In the genomic region with DNA sequence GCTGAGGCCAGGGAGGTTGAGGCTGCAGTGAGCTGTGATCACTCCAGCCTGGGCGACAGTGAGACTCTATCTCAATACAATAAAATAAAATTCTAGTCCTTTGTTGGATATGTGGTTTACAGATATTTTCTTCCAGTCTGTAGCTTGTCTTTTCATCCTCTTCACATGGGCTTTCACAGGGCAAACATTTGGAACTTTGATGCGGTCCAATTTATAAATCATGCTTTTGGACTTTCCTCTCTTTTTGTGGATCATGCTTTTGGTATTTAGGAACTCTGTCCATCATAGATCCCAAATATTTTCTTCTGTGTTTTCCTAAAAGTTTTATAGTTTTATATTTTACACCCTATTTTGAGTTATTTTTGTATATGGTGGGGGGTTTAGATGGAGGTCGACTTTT, we compare ENCODE assay signal across 3 cellular contexts.
TF ChIP-seq lines count a peak whose summit lies in the region.

No MANE protein-coding gene starts in this region.

TF ChIP-seq in SK-N-SH, 30 proteins besides CTCF, POLR2A, EP300 and RAD21 (continued from another document):
- TF ChIP-seq TCF12 (IDR thresholded peaks at IDR 0.05) (no peak), FOXJ3 (CRISPR knock-in tag; IDR thresholded peaks at IDR 0.05) (no peak), EZH2phosphoT487 (IDR thresholded peaks at IDR 0.05; ENCODE audit: borderline replicate concordance, low read depth) (no peak), NRF1 (IDR thresholded peaks at IDR 0.05; ENCODE audit: low read depth, low read length) (no peak), NFIC (IDR thresholded peaks at IDR 0.05; ENCODE audit: borderline replicate concordance) (no peak), GATA2 (CRISPR knock-in tag; IDR thresholded peaks at IDR 0.05) (no peak), ELF1 (IDR thresholded peaks at IDR 0.05) (no peak), RXRA (IDR thresholded peaks at IDR 0.05; ENCODE audit: borderline replicate concordance, low read depth) (no peak), FOSL2 (IDR thresholded peaks at IDR 0.05; ENCODE audit: borderline replicate concordance, low read depth) (no peak), JUND (IDR thresholded peaks at IDR 0.05) (no peak), RFX5 (IDR thresholded peaks at IDR 0.05; ENCODE audit: low read length) (no peak), RCOR1 (IDR thresholded peaks at IDR 0.05; ENCODE audit: low read length) (no peak), POLR2AphosphoS5 (IDR thresholded peaks at IDR 0.05; ENCODE audit: low read depth, low read length) (no peak), TEAD4 (IDR thresholded peaks at IDR 0.05; ENCODE audit: borderline replicate concordance, insufficient read depth) (no peak), CHD2 (IDR thresholded peaks at IDR 0.05; ENCODE audit: low read length, partially characterized antibody) (no peak), ZBTB33 (IDR thresholded peaks at IDR 0.05; ENCODE audit: borderline replicate concordance, low read depth) (no peak), GABPA (IDR thresholded peaks at IDR 0.05; ENCODE audit: low read depth) (no peak)
- TF ChIP-seq, protein P1, sequence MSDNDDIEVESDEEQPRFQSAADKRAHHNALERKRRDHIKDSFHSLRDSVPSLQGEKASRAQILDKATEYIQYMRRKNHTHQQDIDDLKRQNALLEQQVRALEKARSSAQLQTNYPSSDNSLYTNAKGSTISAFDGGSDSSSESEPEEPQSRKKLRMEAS (IDR thresholded peaks at IDR 0.05; ENCODE audit: low read depth) = no peak
- TF ChIP-seq, protein P2, sequence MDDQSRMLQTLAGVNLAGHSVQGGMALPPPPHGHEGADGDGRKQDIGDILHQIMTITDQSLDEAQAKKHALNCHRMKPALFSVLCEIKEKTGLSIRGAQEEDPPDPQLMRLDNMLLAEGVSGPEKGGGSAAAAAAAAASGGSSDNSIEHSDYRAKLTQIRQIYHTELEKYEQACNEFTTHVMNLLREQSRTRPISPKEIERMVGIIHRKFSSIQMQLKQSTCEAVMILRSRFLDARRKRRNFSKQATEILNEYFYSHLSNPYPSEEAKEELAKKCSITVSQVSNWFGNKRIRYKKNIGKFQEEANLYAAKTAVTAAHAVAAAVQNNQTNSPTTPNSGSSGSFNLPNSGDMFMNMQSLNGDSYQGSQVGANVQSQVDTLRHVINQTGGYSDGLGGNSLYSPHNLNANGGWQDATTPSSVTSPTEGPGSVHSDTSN (IDR thresholded peaks at IDR 0.05) = no peak

TF ChIP-seq in SK-N-SH treated with all-trans-retinoic acid at 6 μM for 48 hours, 23 proteins besides CTCF, POLR2A, EP300 and RAD21 (continues in another document):
- TF ChIP-seq, protein P3, sequence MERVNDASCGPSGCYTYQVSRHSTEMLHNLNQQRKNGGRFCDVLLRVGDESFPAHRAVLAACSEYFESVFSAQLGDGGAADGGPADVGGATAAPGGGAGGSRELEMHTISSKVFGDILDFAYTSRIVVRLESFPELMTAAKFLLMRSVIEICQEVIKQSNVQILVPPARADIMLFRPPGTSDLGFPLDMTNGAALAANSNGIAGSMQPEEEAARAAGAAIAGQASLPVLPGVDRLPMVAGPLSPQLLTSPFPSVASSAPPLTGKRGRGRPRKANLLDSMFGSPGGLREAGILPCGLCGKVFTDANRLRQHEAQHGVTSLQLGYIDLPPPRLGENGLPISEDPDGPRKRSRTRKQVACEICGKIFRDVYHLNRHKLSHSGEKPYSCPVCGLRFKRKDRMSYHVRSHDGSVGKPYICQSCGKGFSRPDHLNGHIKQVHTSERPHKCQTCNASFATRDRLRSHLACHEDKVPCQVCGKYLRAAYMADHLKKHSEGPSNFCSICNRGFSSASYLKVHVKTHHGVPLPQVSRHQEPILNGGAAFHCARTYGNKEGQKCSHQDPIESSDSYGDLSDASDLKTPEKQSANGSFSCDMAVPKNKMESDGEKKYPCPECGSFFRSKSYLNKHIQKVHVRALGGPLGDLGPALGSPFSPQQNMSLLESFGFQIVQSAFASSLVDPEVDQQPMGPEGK (CRISPR knock-in tag; IDR thresholded peaks at IDR 0.05; ENCODE audit: borderline replicate concordance) = no peak
- TF ChIP-seq GLIS3 (CRISPR knock-in tag; IDR thresholded peaks at IDR 0.05) (no peak), SNAI2 (CRISPR knock-in tag; IDR thresholded peaks at IDR 0.05) (no peak), ZNF70 (CRISPR knock-in tag; IDR thresholded peaks at IDR 0.05) (no peak), ESRRG (CRISPR knock-in tag; IDR thresholded peaks at IDR 0.05) (no peak), CSDC2 (CRISPR knock-in tag; IDR thresholded peaks at IDR 0.05) (no peak), ZFP30 (CRISPR knock-in tag; IDR thresholded peaks at IDR 0.05) (no peak), ZFP3 (CRISPR knock-in tag; IDR thresholded peaks at IDR 0.05) (no peak), TCF4 (CRISPR knock-in tag; IDR thresholded peaks at IDR 0.05; ENCODE audit: borderline replicate concordance) (no peak), ZNF8 (CRISPR knock-in tag; IDR thresholded peaks at IDR 0.05) (no peak), ZNF565 (CRISPR knock-in tag; conservative IDR thresholded peaks at IDR 0.05; ENCODE audit: low read depth) (no peak)
- TF ChIP-seq, protein P4, sequence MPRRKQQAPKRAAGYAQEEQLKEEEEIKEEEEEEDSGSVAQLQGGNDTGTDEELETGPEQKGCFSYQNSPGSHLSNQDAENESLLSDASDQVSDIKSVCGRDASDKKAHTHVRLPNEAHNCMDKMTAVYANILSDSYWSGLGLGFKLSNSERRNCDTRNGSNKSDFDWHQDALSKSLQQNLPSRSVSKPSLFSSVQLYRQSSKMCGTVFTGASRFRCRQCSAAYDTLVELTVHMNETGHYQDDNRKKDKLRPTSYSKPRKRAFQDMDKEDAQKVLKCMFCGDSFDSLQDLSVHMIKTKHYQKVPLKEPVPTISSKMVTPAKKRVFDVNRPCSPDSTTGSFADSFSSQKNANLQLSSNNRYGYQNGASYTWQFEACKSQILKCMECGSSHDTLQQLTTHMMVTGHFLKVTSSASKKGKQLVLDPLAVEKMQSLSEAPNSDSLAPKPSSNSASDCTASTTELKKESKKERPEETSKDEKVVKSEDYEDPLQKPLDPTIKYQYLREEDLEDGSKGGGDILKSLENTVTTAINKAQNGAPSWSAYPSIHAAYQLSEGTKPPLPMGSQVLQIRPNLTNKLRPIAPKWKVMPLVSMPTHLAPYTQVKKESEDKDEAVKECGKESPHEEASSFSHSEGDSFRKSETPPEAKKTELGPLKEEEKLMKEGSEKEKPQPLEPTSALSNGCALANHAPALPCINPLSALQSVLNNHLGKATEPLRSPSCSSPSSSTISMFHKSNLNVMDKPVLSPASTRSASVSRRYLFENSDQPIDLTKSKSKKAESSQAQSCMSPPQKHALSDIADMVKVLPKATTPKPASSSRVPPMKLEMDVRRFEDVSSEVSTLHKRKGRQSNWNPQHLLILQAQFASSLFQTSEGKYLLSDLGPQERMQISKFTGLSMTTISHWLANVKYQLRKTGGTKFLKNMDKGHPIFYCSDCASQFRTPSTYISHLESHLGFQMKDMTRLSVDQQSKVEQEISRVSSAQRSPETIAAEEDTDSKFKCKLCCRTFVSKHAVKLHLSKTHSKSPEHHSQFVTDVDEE (CRISPR knock-in tag; IDR thresholded peaks at IDR 0.05) = no peak
- TF ChIP-seq, protein P5, sequence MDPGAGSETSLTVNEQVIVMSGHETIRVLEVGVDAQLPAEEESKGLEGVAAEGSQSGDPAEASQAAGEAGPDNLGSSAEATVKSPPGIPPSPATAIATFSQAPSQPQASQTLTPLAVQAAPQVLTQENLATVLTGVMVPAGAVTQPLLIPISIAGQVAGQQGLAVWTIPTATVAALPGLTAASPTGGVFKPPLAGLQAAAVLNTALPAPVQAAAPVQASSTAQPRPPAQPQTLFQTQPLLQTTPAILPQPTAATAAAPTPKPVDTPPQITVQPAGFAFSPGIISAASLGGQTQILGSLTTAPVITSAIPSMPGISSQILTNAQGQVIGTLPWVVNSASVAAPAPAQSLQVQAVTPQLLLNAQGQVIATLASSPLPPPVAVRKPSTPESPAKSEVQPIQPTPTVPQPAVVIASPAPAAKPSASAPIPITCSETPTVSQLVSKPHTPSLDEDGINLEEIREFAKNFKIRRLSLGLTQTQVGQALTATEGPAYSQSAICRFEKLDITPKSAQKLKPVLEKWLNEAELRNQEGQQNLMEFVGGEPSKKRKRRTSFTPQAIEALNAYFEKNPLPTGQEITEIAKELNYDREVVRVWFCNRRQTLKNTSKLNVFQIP (CRISPR knock-in tag; IDR thresholded peaks at IDR 0.05; ENCODE audit: borderline replicate concordance, low read depth) = no peak
- TF ChIP-seq, protein P6, sequence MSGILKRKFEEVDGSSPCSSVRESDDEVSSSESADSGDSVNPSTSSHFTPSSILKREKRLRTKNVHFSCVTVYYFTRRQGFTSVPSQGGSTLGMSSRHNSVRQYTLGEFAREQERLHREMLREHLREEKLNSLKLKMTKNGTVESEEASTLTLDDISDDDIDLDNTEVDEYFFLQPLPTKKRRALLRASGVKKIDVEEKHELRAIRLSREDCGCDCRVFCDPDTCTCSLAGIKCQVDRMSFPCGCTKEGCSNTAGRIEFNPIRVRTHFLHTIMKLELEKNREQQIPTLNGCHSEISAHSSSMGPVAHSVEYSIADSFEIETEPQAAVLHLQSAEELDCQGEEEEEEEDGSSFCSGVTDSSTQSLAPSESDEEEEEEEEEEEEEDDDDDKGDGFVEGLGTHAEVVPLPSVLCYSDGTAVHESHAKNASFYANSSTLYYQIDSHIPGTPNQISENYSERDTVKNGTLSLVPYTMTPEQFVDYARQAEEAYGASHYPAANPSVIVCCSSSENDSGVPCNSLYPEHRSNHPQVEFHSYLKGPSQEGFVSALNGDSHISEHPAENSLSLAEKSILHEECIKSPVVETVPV (CRISPR knock-in tag; IDR thresholded peaks at IDR 0.05) = no peak

TF ChIP-seq in K562, 482 proteins besides CTCF, POLR2A, EP300 and RAD21 (continued from another document):
- TF ChIP-seq, protein P7, sequence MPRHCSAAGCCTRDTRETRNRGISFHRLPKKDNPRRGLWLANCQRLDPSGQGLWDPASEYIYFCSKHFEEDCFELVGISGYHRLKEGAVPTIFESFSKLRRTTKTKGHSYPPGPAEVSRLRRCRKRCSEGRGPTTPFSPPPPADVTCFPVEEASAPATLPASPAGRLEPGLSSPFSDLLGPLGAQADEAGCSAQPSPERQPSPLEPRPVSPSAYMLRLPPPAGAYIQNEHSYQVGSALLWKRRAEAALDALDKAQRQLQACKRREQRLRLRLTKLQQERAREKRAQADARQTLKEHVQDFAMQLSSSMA (CRISPR knock-in tag; IDR thresholded peaks at IDR 0.05) = no peak
- TF ChIP-seq KLF6 (CRISPR knock-in tag; IDR thresholded peaks at IDR 0.05; ENCODE audit: borderline replicate concordance) (no peak), NCOR1 (IDR thresholded peaks at IDR 0.05) (no peak), SRSF1 (IDR thresholded peaks at IDR 0.05; ENCODE audit: low read depth, low read length) (no peak), MYC (IDR thresholded peaks at IDR 0.05; ENCODE audit: low read depth, low read length) (no peak), MYC (CRISPR knock-in tag; IDR thresholded peaks at IDR 0.05; ENCODE audit: borderline replicate concordance, low read depth) (no peak), SIRT6 (IDR thresholded peaks at IDR 0.05; ENCODE audit: low read depth, low read length) (no peak), ZNF717 (CRISPR knock-in tag; IDR thresholded peaks at IDR 0.05) (no peak), HNRNPL (IDR thresholded peaks at IDR 0.05; ENCODE audit: low read depth, low read length) (no peak)
- TF ChIP-seq, protein P8, sequence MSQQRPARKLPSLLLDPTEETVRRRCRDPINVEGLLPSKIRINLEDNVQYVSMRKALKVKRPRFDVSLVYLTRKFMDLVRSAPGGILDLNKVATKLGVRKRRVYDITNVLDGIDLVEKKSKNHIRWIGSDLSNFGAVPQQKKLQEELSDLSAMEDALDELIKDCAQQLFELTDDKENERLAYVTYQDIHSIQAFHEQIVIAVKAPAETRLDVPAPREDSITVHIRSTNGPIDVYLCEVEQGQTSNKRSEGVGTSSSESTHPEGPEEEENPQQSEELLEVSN (IDR thresholded peaks at IDR 0.05; ENCODE audit: borderline replicate concordance in 1 of 2, extremely low read depth in 1 of 2, insufficient read depth in 1 of 2, insufficient read length in 1 of 2, low read depth in 1 of 2, low read length in 1 of 2, poor library complexity in 1 of 2, severe bottlenecking in 1 of 2) = no peak
